In genomic region chr13:100633461-100633860, GRCh38 we compare ENCODE assay signal across 1 cellular context.
TF ChIP-seq lines count a peak whose summit lies in the region.

No MANE protein-coding gene starts in this region.

TF ChIP-seq in SK-N-SH, 30 proteins besides CTCF, POLR2A, EP300 and RAD21 (continued from another document):
- TF ChIP-seq MEF2A (IDR thresholded peaks at IDR 0.05; ENCODE audit: borderline replicate concordance, low read depth) = 0 out of 2 replicates have a peak, but pooled peaks have one; percentile 13
- no peak for TF ChIP-seq CHD2 (IDR thresholded peaks at IDR 0.05; ENCODE audit: low read length, partially characterized antibody)
- TF ChIP-seq SIN3A (IDR thresholded peaks at IDR 0.05; ENCODE audit: borderline replicate concordance, low read depth, low read length) = no peak
- TF ChIP-seq RXRA (IDR thresholded peaks at IDR 0.05; ENCODE audit: borderline replicate concordance, low read depth) = no peak
- TF ChIP-seq JUND (IDR thresholded peaks at IDR 0.05) = peak; percentile 61
- TF ChIP-seq USF2 (IDR thresholded peaks at IDR 0.05; ENCODE audit: borderline replicate concordance, low read depth, low read length) = no peak
- TF ChIP-seq, protein P1, sequence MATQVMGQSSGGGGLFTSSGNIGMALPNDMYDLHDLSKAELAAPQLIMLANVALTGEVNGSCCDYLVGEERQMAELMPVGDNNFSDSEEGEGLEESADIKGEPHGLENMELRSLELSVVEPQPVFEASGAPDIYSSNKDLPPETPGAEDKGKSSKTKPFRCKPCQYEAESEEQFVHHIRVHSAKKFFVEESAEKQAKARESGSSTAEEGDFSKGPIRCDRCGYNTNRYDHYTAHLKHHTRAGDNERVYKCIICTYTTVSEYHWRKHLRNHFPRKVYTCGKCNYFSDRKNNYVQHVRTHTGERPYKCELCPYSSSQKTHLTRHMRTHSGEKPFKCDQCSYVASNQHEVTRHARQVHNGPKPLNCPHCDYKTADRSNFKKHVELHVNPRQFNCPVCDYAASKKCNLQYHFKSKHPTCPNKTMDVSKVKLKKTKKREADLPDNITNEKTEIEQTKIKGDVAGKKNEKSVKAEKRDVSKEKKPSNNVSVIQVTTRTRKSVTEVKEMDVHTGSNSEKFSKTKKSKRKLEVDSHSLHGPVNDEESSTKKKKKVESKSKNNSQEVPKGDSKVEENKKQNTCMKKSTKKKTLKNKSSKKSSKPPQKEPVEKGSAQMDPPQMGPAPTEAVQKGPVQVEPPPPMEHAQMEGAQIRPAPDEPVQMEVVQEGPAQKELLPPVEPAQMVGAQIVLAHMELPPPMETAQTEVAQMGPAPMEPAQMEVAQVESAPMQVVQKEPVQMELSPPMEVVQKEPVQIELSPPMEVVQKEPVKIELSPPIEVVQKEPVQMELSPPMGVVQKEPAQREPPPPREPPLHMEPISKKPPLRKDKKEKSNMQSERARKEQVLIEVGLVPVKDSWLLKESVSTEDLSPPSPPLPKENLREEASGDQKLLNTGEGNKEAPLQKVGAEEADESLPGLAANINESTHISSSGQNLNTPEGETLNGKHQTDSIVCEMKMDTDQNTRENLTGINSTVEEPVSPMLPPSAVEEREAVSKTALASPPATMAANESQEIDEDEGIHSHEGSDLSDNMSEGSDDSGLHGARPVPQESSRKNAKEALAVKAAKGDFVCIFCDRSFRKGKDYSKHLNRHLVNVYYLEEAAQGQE (IDR thresholded peaks at IDR 0.05; ENCODE audit: low read depth, low read length) = no peak
- TF ChIP-seq NFIC (IDR thresholded peaks at IDR 0.05; ENCODE audit: borderline replicate concordance) = peak; percentile 57; the same call in 1 of the 2 replicates
TF ChIP-seq in SK-N-SH: peak in this region for 7.
